ENCODE assay signal across 8 cellular contexts in the genomic region with DNA sequence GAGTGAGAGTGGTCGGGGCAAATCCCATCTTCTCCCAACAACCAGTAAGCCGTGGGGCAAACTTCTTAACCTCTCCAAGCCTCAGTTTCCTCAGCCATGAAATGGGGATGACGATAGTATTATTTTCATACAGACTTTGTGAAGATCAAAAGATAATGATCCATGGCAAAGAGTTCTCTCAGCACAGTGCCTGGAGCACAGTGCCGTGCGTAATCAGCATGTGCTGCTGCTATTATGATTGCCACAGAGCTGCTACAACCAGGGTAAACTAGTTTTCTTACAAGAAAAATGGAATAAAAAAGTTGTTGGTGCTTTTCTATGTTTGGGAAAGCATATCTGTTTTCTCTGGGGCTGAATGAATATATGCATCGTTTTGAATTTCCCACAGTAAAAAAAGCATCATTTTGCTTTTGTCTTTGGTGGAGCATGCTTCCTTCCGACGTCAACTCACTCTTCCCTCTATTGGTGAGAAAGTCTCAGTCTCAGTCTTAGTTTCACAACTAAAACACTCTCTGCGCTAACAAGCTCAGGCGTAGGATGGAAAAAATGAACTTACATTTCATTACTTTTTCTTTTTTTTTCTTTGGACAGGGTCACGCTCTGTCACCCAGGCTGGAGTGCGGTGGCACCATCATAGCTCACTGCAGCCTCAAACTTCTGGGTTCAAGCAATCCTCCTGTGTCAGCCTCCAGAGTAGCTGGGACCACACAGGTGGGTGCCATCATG.
A peak's percentile ranks its signal among the peaks of the same experiment; 100 is the strongest.
DNase-seq lines count a peak whose midpoint lies in the region; ATAC-seq and TF ChIP-seq lines count a peak whose summit lies in the region.

No MANE protein-coding gene starts in this region.

- ATAC-seq in GM19351 (IDR thresholded peaks at IDR 0.05; ENCODE audit: unreplicated experiment) (peak; percentile 52), HG03196 (IDR thresholded peaks at IDR 0.05; ENCODE audit: unreplicated experiment) (peak; percentile 33)

- H3K9me3 Mint-ChIP-seq in activated naive CD4-positive, alpha-beta T cell treated with anti-CD3 and anti-CD28 coated beads, Interleukin-2, amount 50 U/mL, for 24 hours: no peaks in the 10 kb centered on the region

- H3K27ac Mint-ChIP-seq in activated naive CD4-positive, alpha-beta T cell treated with anti-CD3 and anti-CD28 coated beads, Interleukin-2, amount 50 U/mL, for 24 hours: peak overlapping the region; percentile 95

- no peak for TF ChIP-seq CTCF in GM10266 (IDR thresholded peaks at IDR 0.05; ENCODE audit: control insufficient read depth, insufficient read depth, low read depth, missing control alignments)

- DNase-seq in GM10266 (ENCODE audit: extremely low spot score) (peak; percentile 66), Kasumi-1 (lab: John Stamatoyannopoulos, UW) (no peak), DMS114 treated with DMSO at 0.1 percent for 48 hours (lab: John Stamatoyannopoulos, UW; ENCODE audit: unreplicated experiment) (no peak), NCI-H1417 treated with DMSO at 0.1 percent for 48 hours (lab: John Stamatoyannopoulos, UW) (no peak), midbrain (lab: John Stamatoyannopoulos, UW) (no peak)

- peak overlapping the region; percentile 82 for H3K4me3 Mint-ChIP-seq in activated naive CD4-positive, alpha-beta T cell treated with anti-CD3 and anti-CD28 coated beads, Interleukin-2, amount 50 U/mL, for 24 hours

- H3K36me3 Mint-ChIP-seq in activated naive CD4-positive, alpha-beta T cell treated with anti-CD3 and anti-CD28 coated beads, Interleukin-2, amount 50 U/mL, for 24 hours: no peaks in the 10 kb centered on the region

- H3K4me1 Mint-ChIP-seq in activated naive CD4-positive, alpha-beta T cell treated with anti-CD3 and anti-CD28 coated beads, Interleukin-2, amount 50 U/mL, for 24 hours: peaks cover 74% of the 10 kb centered on the region

- H3K27me3 Mint-ChIP-seq in activated naive CD4-positive, alpha-beta T cell treated with anti-CD3 and anti-CD28 coated beads, Interleukin-2, amount 50 U/mL, for 24 hours: no peaks in the 10 kb centered on the region
